Comparison of ENCODE assay signal across 9 cellular contexts in the genomic region with DNA sequence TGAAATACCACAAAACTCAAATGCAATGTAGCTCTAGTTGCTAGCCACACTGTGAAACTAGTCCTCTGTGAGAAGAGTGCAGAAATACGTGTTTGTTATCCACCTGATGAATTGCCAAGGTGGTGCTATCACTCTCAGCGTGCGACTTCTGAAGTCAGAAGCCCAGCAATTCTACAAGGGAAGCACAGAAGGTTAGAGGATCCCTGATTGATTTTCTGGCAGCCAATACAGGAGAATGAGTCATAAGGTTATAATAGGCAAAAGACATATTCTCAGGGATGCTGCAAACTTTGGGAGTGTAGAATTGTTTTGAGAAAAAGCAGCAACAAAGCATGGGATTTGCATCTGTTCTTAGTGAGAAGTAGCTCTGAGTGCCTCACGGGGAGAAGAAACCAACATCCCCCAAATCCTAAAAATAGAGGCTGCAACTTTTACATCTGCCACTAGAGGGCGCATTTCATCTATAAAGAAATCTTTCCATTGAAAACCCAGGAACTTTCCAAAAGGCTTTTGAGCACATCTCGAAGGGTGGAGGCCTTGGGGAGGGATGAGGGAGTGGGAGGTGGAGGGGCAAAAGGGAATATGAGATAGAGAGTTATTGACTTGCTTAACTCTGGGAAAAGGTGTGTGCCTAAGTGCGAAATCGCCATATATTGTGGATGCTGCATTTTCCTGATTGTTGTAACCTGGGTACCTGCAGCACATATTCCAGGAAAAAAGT.
A peak's percentile ranks its signal among the peaks of the same experiment; 100 is the strongest.
DNase-seq lines count a peak whose midpoint lies in the region; ATAC-seq, FAIRE-seq and TF ChIP-seq lines count a peak whose summit lies in the region.
"Had no signal": no experiment of that assay in that cellular context is flagged by ENCODE, and none has a peak within 500 bp of the region (broad histone marks: within the 10 kb centered on the region; RNA-seq: fewer than 3 reads in every experiment).

No MANE protein-coding gene starts in this region.

- H4K20me1 ChIP-seq in HCT116 (ENCODE audit: insufficient read depth) (no peaks in the 10 kb centered on the region), GM12878 (ENCODE audit: control insufficient read depth, insufficient read depth) (no peaks in the 10 kb centered on the region)

- peak; percentile 78 for FAIRE-seq in GM12878 (lab: Jason Lieb, UNC)

- H3K4me3 Mint-ChIP-seq in Calu3 (ENCODE audit: low read depth, unreplicated experiment), result no peak overlapping the region
- H3K4me3 Mint-ChIP-seq: T-helper 1 cell treated with Interleukin-12 subunit alpha and Interleukin-12 subunit beta and Interleukin-4 antibody, amounts not matched to agents 30 μg/mL and 1 μg/mL, for 36 hours had no signal

- 25% methylated on average over 8 of the region's 8 CpGs for WGBS in GM12878 (ENCODE audit: insufficient coverage, insufficient replicate concordance, low lambda C conversion rate, missing lambda C conversion rate)

- DNase-seq in Calu3 (peak; percentile 39), HCT116 (ENCODE audit: low read depth, low spot score) (peak; percentile 22), NCI-H748 (lab: John Stamatoyannopoulos, UW; ENCODE audit: unreplicated experiment) (peak; percentile 59), GM12878 (ENCODE audit: low read depth, low spot score) (peak; percentile 3), inferior parietal cortex (ENCODE audit: extremely low spot score) (peak; percentile 91)
- DNase-seq in stimulated activated CD8-positive, alpha-beta memory T cell treated with anti-CD3 and anti-CD28 coated beads, Interleukin-4, amount 100 ng/mL, for 48 hours, result peak; percentile 56

- H3K4me1 ChIP-seq in HCT116 (ENCODE audit: control insufficient read depth in 1 of 2, insufficient read depth in 2 of 2, low read length in 2 of 2) (no peaks in the 10 kb centered on the region), GM12878 (ENCODE audit: control insufficient read depth, insufficient read depth, low read length) (no peaks in the 10 kb centered on the region)

- SMC1A ChIA-PET in GM12878 (lab: Charles Lee; ENCODE audit: uncharacterized antibody, unreplicated experiment), result interaction anchor here (0.6 to 1.4 kb wide), 4 partner anchors 8 to 1050 kb away, joined by 3 to 4 read pairs (median 3); no protein-coding TSS in a partner anchor

- in situ Hi-C loops in GM12878 (cut with MboI), result no loop called here

- ATAC-seq in HCT116 (peak; percentile 53), GM12878 (peak; percentile 19; the same call in 1 of the 3 replicates), HG02938 (IDR thresholded peaks at IDR 0.05; ENCODE audit: unreplicated experiment) (no peak), GM18868 (IDR thresholded peaks at IDR 0.05; ENCODE audit: unreplicated experiment) (no peak)

- intact Hi-C loops in Calu3 (cut with micrococcal nuclease; ENCODE audit: unreplicated experiment) (loop anchor here (10.0 kb wide), 1 partner anchor 325 kb away; no protein-coding TSS in a partner anchor), HCT116 (cut with micrococcal nuclease) (no loop called here), GM12878 (cut with micrococcal nuclease; ENCODE audit: unreplicated experiment) (loop anchor here (5.0 kb wide), 2 partner anchors 322 to 1572 kb away; no protein-coding TSS in a partner anchor)

- CTCF ChIA-PET in Calu3 (lab: Charles Lee), result interaction anchor here (0.8 kb wide), 1 partner anchor 319 kb away, joined by 3 read pairs; no protein-coding TSS in a partner anchor
- CTCF ChIA-PET in HCT116 (lab: Charles Lee), result interaction anchor here (0.6 to 1.3 kb wide), 9 partner anchors 8 to 322 kb away, joined by 3 to 6 read pairs (median 3); no protein-coding TSS in a partner anchor
- CTCF ChIA-PET in GM12878 (lab: Yijun Ruan, JAX), result interaction anchor here (0.5 to 3.6 kb wide), 19 partner anchors 11 to 1568 kb away, joined by 3 to 21 read pairs (median 4); no protein-coding TSS in a partner anchor

- TF ChIP-seq RAD21 in HCT116 (IDR thresholded peaks at IDR 0.05; ENCODE audit: low read depth) (peak; percentile 52), GM12878 (IDR thresholded peaks at IDR 0.05; ENCODE audit: insufficient read depth, low read depth, low read length) (peak; percentile 46; the same call in 1 of the 2 replicates)

- BruUV-seq in Calu3 (replicated peaks; lab: Mats Ljungman, UMichigan), result no TSS peak
- BruUV-seq in HCT116 (replicated peaks; lab: Mats Ljungman, UMichigan), result no TSS peak
- BruUV-seq in GM12878 (replicated peaks; lab: Mats Ljungman, UMichigan), result no TSS peak

- H3K27me3 ChIP-seq in HCT116 (ENCODE audit: insufficient read depth, low read length), result no peaks in the 10 kb centered on the region
- no peaks in the 10 kb centered on the region; a peak in 1 of 4 replicates for H3K27me3 ChIP-seq in GM12878 (replicated peaks in 1 of 2; ENCODE audit: control insufficient read depth in 2 of 2, insufficient read depth in 2 of 2, low read length in 1 of 2)

- no peak overlapping the region for H3K4me2 ChIP-seq in HCT116 (ENCODE audit: low read length)
- H3K4me2 ChIP-seq in GM12878 (ENCODE audit: control insufficient read depth, insufficient read depth), result no peak overlapping the region

- H3K9ac ChIP-seq in HCT116 (ENCODE audit: low read length) (no peak overlapping the region), GM12878 (ENCODE audit: control insufficient read depth, insufficient read depth, low read length) (no peak overlapping the region)

- no peaks in the 10 kb centered on the region for H3K9me3 ChIP-seq in HCT116 (ENCODE audit: control insufficient read depth in 1 of 2, insufficient read depth in 1 of 2, low read depth in 1 of 2, low read length in 2 of 2)
- H3K9me3 ChIP-seq in GM12878 (replicated peaks; ENCODE audit: control insufficient read depth, insufficient read depth, low read length), result no peaks in the 10 kb centered on the region

- no peaks in the 10 kb centered on the region for H3K79me2 ChIP-seq in HCT116 (ENCODE audit: insufficient read depth, low read length)
- H3K79me2 ChIP-seq in GM12878 (ENCODE audit: control insufficient read depth, insufficient read depth, low read length), result no peaks in the 10 kb centered on the region

- RAD21 ChIA-PET in HCT116 (lab: Charles Lee; ENCODE audit: low non-redundant PET in 1 of 2, low total read pairs in 2 of 2, uncharacterized antibody in 2 of 2, unreplicated experiment in 2 of 2), result no interaction called here
- RAD21 ChIA-PET in GM12878 (lab: Charles Lee; ENCODE audit: unreplicated experiment), result no interaction called here

- H3K9me3 Mint-ChIP-seq in Calu3 (ENCODE audit: low read depth, unreplicated experiment), result no peaks in the 10 kb centered on the region
- H3K9me3 Mint-ChIP-seq: T-helper 1 cell treated with Interleukin-12 subunit alpha and Interleukin-12 subunit beta and Interleukin-4 antibody, amounts not matched to agents 30 μg/mL and 1 μg/mL, for 36 hours had no signal

- no peaks in the 10 kb centered on the region for H3K9me2 ChIP-seq in HCT116 (ENCODE audit: insufficient read depth)

- H3K4me3 ChIP-seq in HCT116 (replicated peaks in 1 of 2; ENCODE audit: low read depth in 1 of 2, low read length in 2 of 2) (no peak overlapping the region), GM12878 (no peak overlapping the region)

- no peak overlapping the region for H3K27ac ChIP-seq in HCT116 (ENCODE audit: low read depth, low read length)
- no peak overlapping the region for H3K27ac ChIP-seq in GM12878 (ENCODE audit: control insufficient read depth, insufficient read depth)

- POLR2A ChIA-PET in HCT116 (lab: Charles Lee) (no interaction called here), GM12878 (lab: Charles Lee) (no interaction called here)

- TF ChIP-seq CTCF in Calu3 (IDR thresholded peaks at IDR 0.05; ENCODE audit: unreplicated experiment) (peak; percentile 82), HCT116 (IDR thresholded peaks at IDR 0.05 in 2 of 3, conservative IDR thresholded peaks at IDR 0.05 in 1 of 3; ENCODE audit: borderline replicate concordance in 1 of 3, insufficient read depth in 1 of 3, low read depth in 2 of 3, low read length in 2 of 3) (peak; percentile 31 to 92 (median 67); a peak in 5 of 6 replicates), GM12878 (IDR thresholded peaks at IDR 0.05 in 2 of 3, conservative IDR thresholded peaks at IDR 0.05 in 1 of 3; ENCODE audit: control insufficient read depth in 2 of 3, extremely low read depth in 1 of 3, insufficient read depth in 1 of 3, low read depth in 3 of 3, low read length in 3 of 3) (peak; percentile 62 to 76 (median 65))

- H3K4me1 Mint-ChIP-seq in Calu3 (ENCODE audit: low read depth, unreplicated experiment), result no peaks in the 10 kb centered on the region

- no peaks in the 10 kb centered on the region for H3K36me3 Mint-ChIP-seq in Calu3 (ENCODE audit: insufficient read depth, unreplicated experiment)

- H2AFZ ChIP-seq in HCT116 (ENCODE audit: low read depth, low read length, poor library complexity, severe bottlenecking) (no peak overlapping the region), GM12878 (ENCODE audit: control insufficient read depth, low read depth, low read length) (no peak overlapping the region)

- TF ChIP-seq EP300 in GM12878 (IDR thresholded peaks at IDR 0.05; ENCODE audit: borderline replicate concordance in 1 of 2, control insufficient read depth in 1 of 2, low read depth in 2 of 2, low read length in 2 of 2), result no peak

- no peak for TF ChIP-seq POLR2A in HCT116 (IDR thresholded peaks at IDR 0.05; ENCODE audit: borderline replicate concordance, extremely low read depth, insufficient read depth, insufficient read length)
- TF ChIP-seq POLR2A in GM12878 (IDR thresholded peaks at IDR 0.05; ENCODE audit: low read depth, low read length), result no peak

- H3K27me3 Mint-ChIP-seq in Calu3 (ENCODE audit: unreplicated experiment), result no peaks in the 10 kb centered on the region

- H3K27ac Mint-ChIP-seq in Calu3 (ENCODE audit: unreplicated experiment), result no peak overlapping the region
- H3K27ac Mint-ChIP-seq: T-helper 1 cell treated with Interleukin-12 subunit alpha and Interleukin-12 subunit beta and Interleukin-4 antibody, amounts not matched to agents 30 μg/mL and 1 μg/mL, for 36 hours had no signal

- no peaks in the 10 kb centered on the region for H3K36me3 ChIP-seq in HCT116 (ENCODE audit: control insufficient read depth in 1 of 2, insufficient read depth in 2 of 2, low read length in 2 of 2)
- no peaks in the 10 kb centered on the region for H3K36me3 ChIP-seq in GM12878 (ENCODE audit: control insufficient read depth in 2 of 2, insufficient read depth in 2 of 2, low read length in 1 of 2)

TF ChIP-seq in HCT116, 20 proteins besides CTCF, POLR2A, EP300 and RAD21:
- TF ChIP-seq CBX3 (IDR thresholded peaks at IDR 0.05; ENCODE audit: low read depth) (no peak), TCF7L2 (IDR thresholded peaks at IDR 0.05; ENCODE audit: borderline replicate concordance, extremely low read depth, insufficient read depth, insufficient read length) (no peak), EZH2 (IDR thresholded peaks at IDR 0.05) (no peak), ZFX (IDR thresholded peaks at IDR 0.05) (no peak), FOSL1 (IDR thresholded peaks at IDR 0.05; ENCODE audit: low read depth) (no peak)

TF ChIP-seq in GM12878, 131 proteins besides CTCF, POLR2A, EP300 and RAD21:
- no peak for TF ChIP-seq CREB1 (IDR thresholded peaks at IDR 0.05; ENCODE audit: low read depth)
- 0 out of 2 replicates have a peak, but pooled peaks have one; percentile 19 for TF ChIP-seq MYB (IDR thresholded peaks at IDR 0.05; ENCODE audit: borderline replicate concordance, low read depth, low read length)

Comparison
In these comparisons a context has a peak if more than half of its experiments do, and no peak if none do; other contexts are left out.
1. DNase-seq: peak in every context shown above with its lines; median percentile 91 in inferior parietal cortex; 59 in NCI-H748; 56 in stimulated activated CD8-positive, alpha-beta memory T cell treated with anti-CD3 and anti-CD28 coated beads, Interleukin-4, amount 100 ng/mL, for 48 hours; 39 in Calu3; 22 in HCT116; 3 in GM12878.
2. ATAC-seq: peak in HCT116 (single experiment) and GM12878 (single experiment); none in HG02938 (single experiment) and GM18868 (single experiment).
3. Peak in every context shown above with its lines, with median percentiles within 50 percentile points of each other: CTCF ChIP-seq.